ENCODE assay signal across 35 cellular contexts in the genomic region with DNA sequence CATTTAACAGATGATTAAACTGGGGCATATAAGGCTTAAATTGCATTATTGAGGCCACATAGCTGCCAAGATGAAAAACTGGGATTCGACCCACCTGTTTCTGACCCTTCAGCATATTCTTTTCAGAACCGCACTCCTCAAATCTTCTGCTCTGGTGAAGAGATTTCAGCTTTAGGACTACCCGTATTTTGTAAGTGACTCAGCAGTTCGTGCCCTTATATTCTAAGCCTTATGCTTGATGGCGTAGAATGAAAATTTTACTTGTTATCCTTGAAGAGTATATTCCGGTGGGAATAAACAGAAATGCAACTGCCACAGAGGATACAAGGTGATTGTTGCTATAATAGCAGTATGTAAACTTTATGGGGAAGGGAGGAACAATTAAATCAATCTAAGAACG.
DNase-seq lines count a peak whose midpoint lies in the region; ATAC-seq, FAIRE-seq and TF ChIP-seq lines count a peak whose summit lies in the region.
"Had no signal": no experiment of that assay in that cellular context is flagged by ENCODE, and none has a peak within 500 bp of the region (broad histone marks: within the 10 kb centered on the region; RNA-seq: fewer than 3 reads in every experiment).

No MANE protein-coding gene starts in this region.

- H3K27ac ChIP-seq in HepG2 (ENCODE audit: extremely low read length, insufficient read depth, low read length): no peak overlapping the region
- no peak overlapping the region for H3K27ac ChIP-seq in right lobe of liver
- no peak overlapping the region for H3K27ac ChIP-seq in K562 (ENCODE audit: extremely low read depth, low read depth, low read length)
- H3K27ac ChIP-seq: 22Rv1; A549; BLaER1; BLaER1 treated with 17β-estradiol and CSF1 and Interleukin-3, amounts not matched to agents 10 nM and 100 nM; C4-2B had no signal

- H3K9me3 Mint-ChIP-seq in activated naive CD4-positive, alpha-beta T cell treated with anti-CD3 and anti-CD28 coated beads for 36 hours: no peaks in the 10 kb centered on the region
- H3K9me3 Mint-ChIP-seq: CD4-positive, alpha-beta T cell had no signal

- POLR2A ChIA-PET in HepG2 (lab: Yijun Ruan, JAX) (no interaction called here), K562 (lab: Yijun Ruan, JAX) (interaction anchor here (1.1 kb wide), 1 partner anchor 15 kb away, joined by 3 read pairs; no protein-coding TSS in a partner anchor)

- ATAC-seq in HepG2: no peak
- no peak for ATAC-seq in right lobe of liver
- peak; percentile 64 for ATAC-seq in K562
- ATAC-seq in HG02610 (IDR thresholded peaks at IDR 0.05; ENCODE audit: unreplicated experiment): no peak
- ATAC-seq: A549; CD8-positive, alpha-beta T cell had no signal

- TF ChIP-seq EP300 in HepG2 (IDR thresholded peaks at IDR 0.05; ENCODE audit: low read depth in 2 of 2, low read length in 2 of 2): no peak
- no peak for TF ChIP-seq EP300 in HepG2 (CRISPR knock-in tag; IDR thresholded peaks at IDR 0.05; ENCODE audit: borderline replicate concordance)
- no peak for TF ChIP-seq EP300 in K562 (IDR thresholded peaks at IDR 0.05; ENCODE audit: low read length)

- no peak for TF ChIP-seq POLR2A in HepG2 (IDR thresholded peaks at IDR 0.05; ENCODE audit: insufficient read depth in 1 of 2, low read depth in 2 of 2, low read length in 2 of 2)
- no peak for TF ChIP-seq POLR2A in right lobe of liver (IDR thresholded peaks at IDR 0.05)
- TF ChIP-seq POLR2A in K562 (conservative IDR thresholded peaks at IDR 0.05): no peak

- H3K36me3 Mint-ChIP-seq in activated naive CD4-positive, alpha-beta T cell treated with anti-CD3 and anti-CD28 coated beads for 36 hours (ENCODE audit: low read depth): no peaks in the 10 kb centered on the region
- H3K36me3 Mint-ChIP-seq: CD14-positive monocyte; CD4-positive, alpha-beta memory T cell; CD4-positive, CD25-positive, alpha-beta regulatory T cell; CD8-positive, alpha-beta memory T cell; CD8-positive, alpha-beta T cell had no signal

- H3K9me1 ChIP-seq in K562 (ENCODE audit: control insufficient read depth, insufficient read depth, low read length): no peaks in the 10 kb centered on the region

- H3K27ac Mint-ChIP-seq in activated naive CD4-positive, alpha-beta T cell treated with anti-CD3 and anti-CD28 coated beads for 36 hours: no peak overlapping the region
- H3K27ac Mint-ChIP-seq: B cell; CD4-positive, alpha-beta T cell; CD4-positive, CD25-positive, alpha-beta regulatory T cell; CD8-positive, alpha-beta memory T cell; CD8-positive, alpha-beta T cell had no signal

- H3K4me3 ChIP-seq in HepG2 (replicated peaks in 1 of 3; ENCODE audit: insufficient read depth in 1 of 3, low read depth in 2 of 3, low read length in 3 of 3) (no peak overlapping the region), right lobe of liver (no peak overlapping the region), K562 (no peak overlapping the region)
- H3K4me3 ChIP-seq: A549; BLaER1; BLaER1 treated with 17β-estradiol and CSF1 and Interleukin-3, amounts not matched to agents 10 nM and 100 nM had no signal

- H4K20me1 ChIP-seq in HepG2 (ENCODE audit: insufficient read depth, low read length) (no peaks in the 10 kb centered on the region), K562 (replicated peaks; ENCODE audit: control insufficient read depth, insufficient read depth, low read length) (no peaks in the 10 kb centered on the region)
- H4K20me1 ChIP-seq: BLaER1; BLaER1 treated with 17β-estradiol and CSF1 and Interleukin-3, amounts not matched to agents 10 nM and 100 nM had no signal

- no peaks in the 10 kb centered on the region for H3K4me1 Mint-ChIP-seq in activated naive CD4-positive, alpha-beta T cell treated with anti-CD3 and anti-CD28 coated beads for 36 hours (ENCODE audit: low read depth)
- H3K4me1 Mint-ChIP-seq: B cell; CD14-positive monocyte; CD4-positive, alpha-beta memory T cell; CD4-positive, CD25-positive, alpha-beta regulatory T cell; CD8-positive, alpha-beta memory T cell had no signal

- no peaks in the 10 kb centered on the region for H3K36me3 ChIP-seq in HepG2 (replicated peaks in 1 of 2; ENCODE audit: control insufficient read depth in 1 of 2, insufficient read depth in 2 of 2, low read length in 2 of 2)
- no peaks in the 10 kb centered on the region for H3K36me3 ChIP-seq in right lobe of liver
- no peaks in the 10 kb centered on the region for H3K36me3 ChIP-seq in K562 (ENCODE audit: control insufficient read depth, insufficient read depth, low read length)
- H3K36me3 ChIP-seq: BE2C; BLaER1; BLaER1 treated with 17β-estradiol and CSF1 and Interleukin-3, amounts not matched to agents 10 nM and 100 nM had no signal

- 17% methylated on average over 7 of the region's 7 CpGs for WGBS in HepG2 (ENCODE audit: low lambda C conversion rate)
- WGBS in right lobe of liver (ENCODE audit: insufficient coverage, low coverage, low lambda C conversion rate, missing lambda C conversion rate): 55% methylated on average over 7 of the region's 7 CpGs
- WGBS in K562 (ENCODE audit: insufficient coverage, low coverage, missing lambda C conversion rate): 14% methylated on average over 7 of the region's 7 CpGs

- no TSS peak for BruUV-seq in HepG2 (replicated peaks; lab: Mats Ljungman, UMichigan)
- BruUV-seq in K562 (replicated peaks; lab: Mats Ljungman, UMichigan): no TSS peak

- H3K4me1 ChIP-seq in HepG2 (ENCODE audit: insufficient read depth, low read length): no peaks in the 10 kb centered on the region
- H3K4me1 ChIP-seq in right lobe of liver: no peaks in the 10 kb centered on the region
- H3K4me1 ChIP-seq in K562 (replicated peaks in 1 of 2; ENCODE audit: control insufficient read depth in 2 of 2, insufficient read depth in 2 of 2, low read length in 2 of 2): no peaks in the 10 kb centered on the region
- H3K4me1 ChIP-seq: A549; BE2C; BLaER1; BLaER1 treated with 17β-estradiol and CSF1 and Interleukin-3, amounts not matched to agents 10 nM and 100 nM; Caco-2 had no signal

- CTCF ChIA-PET in HepG2 (lab: Yijun Ruan, JAX; ENCODE audit: low intra/inter-chr PET ratio, low total read pairs): no interaction called here
- CTCF ChIA-PET in K562 (lab: Yijun Ruan, JAX; ENCODE audit: low intra/inter-chr PET ratio): no interaction called here
- CTCF ChIA-PET in activated naive CD4-positive, alpha-beta T cell treated with anti-CD3 and anti-CD28 coated beads for 36 hours (lab: Charles Lee): no interaction called here

- in situ Hi-C loops in HepG2 (cut with HindIII; ENCODE audit: extremely low pct_ligation_motif_present, low pct_unique_long_range_greater_than_20kb): no loop called here
- in situ Hi-C loops in K562 (cut with MboI): no loop called here

- H3K27me3 ChIP-seq in HepG2 (ENCODE audit: control insufficient read depth in 1 of 2, insufficient read depth in 2 of 2, low read length in 2 of 2) (no peaks in the 10 kb centered on the region), right lobe of liver (no peaks in the 10 kb centered on the region), K562 (ENCODE audit: control insufficient read depth in 2 of 2, insufficient read depth in 2 of 2, low read length in 2 of 2) (no peaks in the 10 kb centered on the region)
- H3K27me3 ChIP-seq: BE2C; BLaER1; BLaER1 treated with 17β-estradiol and CSF1 and Interleukin-3, amounts not matched to agents 10 nM and 100 nM had no signal

- FAIRE-seq in HepG2 (lab: Jason Lieb, UNC) (no peak), HTR-8/SVneo (lab: Jason Lieb, UNC) (peak; percentile 54), K562 (lab: Jason Lieb, UNC) (no peak)
- FAIRE-seq: A204.1, A549, D721Med had no signal

- TF ChIP-seq CTCF in HepG2 (CRISPR knock-in tag; IDR thresholded peaks at IDR 0.05) (no peak), right lobe of liver (IDR thresholded peaks at IDR 0.05) (no peak), K562 (IDR thresholded peaks at IDR 0.05 in 2 of 3, conservative IDR thresholded peaks at IDR 0.05 in 1 of 3; ENCODE audit: insufficient read depth in 2 of 3, low read depth in 1 of 3, low read length in 3 of 3) (no peak)

- H3K9me3 ChIP-seq in HepG2 (ENCODE audit: low read length) (peaks cover 82% of the 10 kb centered on the region), right lobe of liver (no peaks in the 10 kb centered on the region), K562 (replicated peaks; ENCODE audit: control insufficient read depth, insufficient read depth, low read depth, low read length) (no peaks in the 10 kb centered on the region)
- H3K9me3 ChIP-seq: A549; BE2C; BLaER1; BLaER1 treated with 17β-estradiol and CSF1 and Interleukin-3, amounts not matched to agents 10 nM and 100 nM; Caco-2 had no signal

- H3K4me2 ChIP-seq in HepG2 (ENCODE audit: low read depth, low read length) (no peak overlapping the region), K562 (ENCODE audit: insufficient read depth, low read length) (no peak overlapping the region)
- H3K4me2 ChIP-seq: A549; BLaER1; BLaER1 treated with 17β-estradiol and CSF1 and Interleukin-3, amounts not matched to agents 10 nM and 100 nM had no signal

- H3K9ac ChIP-seq in HepG2 (ENCODE audit: insufficient read depth, low read depth, low read length) (no peak overlapping the region), K562 (ENCODE audit: insufficient read depth in 1 of 2, low read depth in 2 of 2, low read length in 2 of 2) (no peak overlapping the region)
- H3K9ac ChIP-seq: BLaER1; BLaER1 treated with 17β-estradiol and CSF1 and Interleukin-3, amounts not matched to agents 10 nM and 100 nM had no signal

- H3K79me2 ChIP-seq in HepG2 (ENCODE audit: insufficient read depth, low read length) (no peaks in the 10 kb centered on the region), K562 (ENCODE audit: control insufficient read depth, insufficient read depth, low read length) (no peaks in the 10 kb centered on the region)

- H2AFZ ChIP-seq in HepG2 (ENCODE audit: low read length) (no peak overlapping the region), K562 (ENCODE audit: low read depth, low read length) (peak overlapping the region; percentile 10; the same call in 1 of the 2 replicates)

- H3K27me3 Mint-ChIP-seq in activated naive CD4-positive, alpha-beta T cell treated with anti-CD3 and anti-CD28 coated beads for 36 hours (ENCODE audit: low read depth): no peaks in the 10 kb centered on the region
- H3K27me3 Mint-ChIP-seq: B cell; CD4-positive, alpha-beta memory T cell; CD4-positive, alpha-beta T cell; CD4-positive, CD25-positive, alpha-beta regulatory T cell; CD8-positive, alpha-beta memory T cell had no signal

- DNase-seq in HepG2 (ENCODE audit: low spot score) (no peak), right lobe of liver (no peak), HTR-8/SVneo (ENCODE audit: insufficient read length, low spot score) (no peak), K562 (ENCODE audit: extremely low read depth in 1 of 4, low spot score in 3 of 4) (no peak)
- DNase-seq in activated naive CD4-positive, alpha-beta T cell treated with anti-CD3 and anti-CD28 coated beads for 36 hours: no peak
- DNase-seq: 8988T; ACHN; AML-193; BE2C; C1 segment of cervical spinal cord; Caco-2; Calu3; CD4-positive, alpha-beta memory T cell; CD4-positive, alpha-beta T cell; CD4-positive, CD25-positive, alpha-beta regulatory T cell; CD8-positive, alpha-beta memory T cell; CD8-positive, alpha-beta T cell; COR-L47; DMS 273 treated with DMSO at 0.1 percent for 48 hours; DMS153; DMS53; DMS79; DMS79 treated with DMSO at 0.1 percent for 48 hours; DND-41; EL had no signal

- TF ChIP-seq RAD21 in HepG2 (CRISPR knock-in tag; IDR thresholded peaks at IDR 0.05) (no peak), K562 (CRISPR knock-in tag; conservative IDR thresholded peaks at IDR 0.05 in 1 of 2, IDR thresholded peaks at IDR 0.05 in 1 of 2) (no peak)

- no peak overlapping the region for H3K4me3 Mint-ChIP-seq in activated naive CD4-positive, alpha-beta T cell treated with anti-CD3 and anti-CD28 coated beads for 36 hours
- H3K4me3 Mint-ChIP-seq: B cell; CD14-positive monocyte; CD4-positive, alpha-beta memory T cell; CD4-positive, alpha-beta T cell; CD4-positive, CD25-positive, alpha-beta regulatory T cell; CD8-positive, alpha-beta memory T cell; CD8-positive, alpha-beta T cell had no signal

- intact Hi-C loops in HepG2 (cut with micrococcal nuclease; ENCODE audit: unreplicated experiment) (no loop called here), right lobe of liver (cut with DNase I) (no loop called here), K562 (cut with micrococcal nuclease) (no loop called here)
- intact Hi-C loops in activated naive CD4-positive, alpha-beta T cell treated with anti-CD3 and anti-CD28 coated beads for 36 hours (cut with micrococcal nuclease): no loop called here
